14 cellular contexts compared by ENCODE assay signal in genomic region chr14:23557946-23558345, GRCh38. TPM values are rescaled to one million over a fixed set of nuclear protein-coding genes. Genes with fewer than 3 reads are reported as not detected.
DNase-seq lines count a peak whose midpoint lies in the region; ATAC-seq and TF ChIP-seq lines count a peak whose summit lies in the region.
"Had no signal": no experiment of that assay in that cellular context is flagged by ENCODE, and none has a peak within 500 bp of the region (broad histone marks: within the 10 kb centered on the region; RNA-seq: fewer than 3 reads in every experiment).

No MANE protein-coding gene starts in this region.

- H3K9ac ChIP-seq in mesendoderm (ENCODE audit: low read length): no peak overlapping the region

- no peak overlapping the region for H3K4ac ChIP-seq in mesendoderm (ENCODE audit: low read depth, low read length)

- DNase-seq in CD8-positive, alpha-beta T cell: no peak
- DNase-seq in activated naive CD4-positive, alpha-beta T cell treated with anti-CD3 and anti-CD28 coated beads, Interleukin-2, amount 50 U/mL, for 72 hours (ENCODE audit: low spot score in 2 of 2): no peak
- no peak for DNase-seq in mesendoderm
- DNase-seq in NCI-H69 (lab: John Stamatoyannopoulos, UW): no peak
- DNase-seq: foreskin melanocyte; left colon; NCI-H226; ovary; stimulated activated CD4-positive, alpha-beta T cell treated with anti-CD3 and anti-CD28 coated beads, Interleukin-1b, Interleukin-23, amount 100 ng/mL, for 48 hours; stimulated activated naive CD4-positive, alpha-beta T cell had no signal

- H2AK5ac ChIP-seq in mesendoderm (ENCODE audit: low read length): no peak overlapping the region

- peaks cover 27% of the 10 kb centered on the region for H3K4me1 Mint-ChIP-seq in CD8-positive, alpha-beta T cell (ENCODE audit: low read depth)
- H3K4me1 Mint-ChIP-seq in nephron: peaks cover 31% of the 10 kb centered on the region

- H3K4me3 ChIP-seq in CD8-positive, alpha-beta T cell (ENCODE audit: low read depth, low read length): no peak overlapping the region
- H3K4me3 ChIP-seq in HEK293 (ENCODE audit: low read depth, low read length) (no peak overlapping the region), mesendoderm (ENCODE audit: low read length) (no peak overlapping the region)
- H3K4me3 ChIP-seq: ovary had no signal

- no peaks in the 10 kb centered on the region for H3K79me2 ChIP-seq in mesendoderm (ENCODE audit: control insufficient read depth, insufficient read depth, low read length)

- no peak for ATAC-seq in CD8-positive, alpha-beta T cell
- no peak for ATAC-seq in activated naive CD4-positive, alpha-beta T cell treated with anti-CD3 and anti-CD28 coated beads, Interleukin-2, amount 50 U/mL, for 72 hours
- no peak for ATAC-seq in GM21786 (IDR thresholded peaks at IDR 0.05; ENCODE audit: unreplicated experiment)
- ATAC-seq: left colon had no signal

- peak overlapping the region; percentile 69 for H3K4me3 Mint-ChIP-seq in CD8-positive, alpha-beta T cell
- peak overlapping the region; percentile 76 to 84 (median 78) for H3K4me3 Mint-ChIP-seq in nephron

- no peak overlapping the region for H3K27ac ChIP-seq in CD8-positive, alpha-beta T cell (ENCODE audit: low read depth, low read length)
- H3K27ac ChIP-seq in HEK293 (ENCODE audit: extremely low read depth, low read depth, low read length) (peak overlapping the region; percentile 49; the same call in 1 of the 2 replicates), mesendoderm (ENCODE audit: low read depth, low read length) (no peak overlapping the region)
- H3K27ac ChIP-seq: ovary had no signal

- peaks cover 17% of the 10 kb centered on the region for H3K4me1 ChIP-seq in CD8-positive, alpha-beta T cell (ENCODE audit: insufficient read depth, low read length)
- peaks cover 7% of the 10 kb centered on the region for H3K4me1 ChIP-seq in HEK293 (ENCODE audit: control insufficient read depth, insufficient read depth, low read length)
- no peaks in the 10 kb centered on the region for H3K4me1 ChIP-seq in mesendoderm (ENCODE audit: control insufficient read depth, low read depth, low read length)

- POLR2A ChIA-PET in CD8-positive, alpha-beta T cell (lab: Charles Lee): interaction anchor here (0.6 kb wide), 1 partner anchor 456 kb away, joined by 4 read pairs; no protein-coding TSS in a partner anchor
- POLR2A ChIA-PET in HEK293 (lab: Yijun Ruan, JAX): interaction anchor here (0.6 to 1.5 kb wide), 4 partner anchors 79 to 578 kb away, joined by 3 to 5 read pairs (median 4); partner anchors contain the start of genes BCL2L2, PABPN1 and PSME1

- no peak overlapping the region for H3K18ac ChIP-seq in mesendoderm (ENCODE audit: low read length)

- H2BK5ac ChIP-seq in mesendoderm (ENCODE audit: low read length): no peak overlapping the region

- no peak overlapping the region for H2BK120ac ChIP-seq in mesendoderm (ENCODE audit: low read depth, low read length)

- no CpG with 5 or more reads among the region's 1 CpG for WGBS in mesendoderm (ENCODE audit: extremely low coverage, insufficient coverage, low lambda C conversion rate)

- no peaks in the 10 kb centered on the region for H3K79me1 ChIP-seq in mesendoderm (ENCODE audit: low read length)

- no peak overlapping the region for H3K23ac ChIP-seq in mesendoderm (ENCODE audit: low read length)

- H2BK15ac ChIP-seq in mesendoderm (replicated peaks; ENCODE audit: low read depth): no peak overlapping the region

- H4K8ac ChIP-seq in mesendoderm (ENCODE audit: low read depth, low read length): no peak overlapping the region

- H3K27me3 ChIP-seq in CD8-positive, alpha-beta T cell (ENCODE audit: insufficient read depth, low read length): no peaks in the 10 kb centered on the region
- no peaks in the 10 kb centered on the region for H3K27me3 ChIP-seq in mesendoderm (ENCODE audit: insufficient read depth, low read length, poor library complexity)
- H3K27me3 ChIP-seq: ovary had no signal

- H3K9me3 Mint-ChIP-seq in CD8-positive, alpha-beta T cell: no peaks in the 10 kb centered on the region
- H3K9me3 Mint-ChIP-seq in activated naive CD4-positive, alpha-beta T cell treated with anti-CD3 and anti-CD28 coated beads, Interleukin-2, amount 50 U/mL, for 72 hours: no peaks in the 10 kb centered on the region
- H3K9me3 Mint-ChIP-seq in nephron: no peaks in the 10 kb centered on the region

- no peak for TF ChIP-seq CTCF in CD8-positive, alpha-beta T cell (IDR thresholded peaks at IDR 0.05)
- TF ChIP-seq CTCF in HEK293 (tag by site-specific recombination; IDR thresholded peaks at IDR 0.05) (no peak), nephron (IDR thresholded peaks at IDR 0.05; ENCODE audit: unreplicated experiment in 3 of 3) (no peak)

- peaks cover 41% of the 10 kb centered on the region for H3K36me3 Mint-ChIP-seq in CD8-positive, alpha-beta T cell
- peaks cover 0 to 20% of the 10 kb centered on the region in 2 donors for H3K36me3 Mint-ChIP-seq in activated naive CD4-positive, alpha-beta T cell treated with anti-CD3 and anti-CD28 coated beads, Interleukin-2, amount 50 U/mL, for 72 hours
- H3K36me3 Mint-ChIP-seq in nephron (ENCODE audit: low read depth): peaks cover 12% of the 10 kb centered on the region

- H4K5ac ChIP-seq in mesendoderm (ENCODE audit: low read length): no peak overlapping the region

- H3K4me2 ChIP-seq in mesendoderm (ENCODE audit: low read length): no peak overlapping the region

- peaks cover 30% of the 10 kb centered on the region for H3K36me3 ChIP-seq in CD8-positive, alpha-beta T cell (ENCODE audit: insufficient read depth, low read length)
- H3K36me3 ChIP-seq in HEK293 (ENCODE audit: control insufficient read depth in 2 of 2, insufficient read depth in 1 of 2, low read length in 2 of 2) (peaks cover 10 to 51% of the 10 kb centered on the region in 2 experiments; a peak in 2 of 3 replicates), mesendoderm (ENCODE audit: control insufficient read depth, insufficient read depth, low read length) (peaks cover 9% of the 10 kb centered on the region)
- H3K36me3 ChIP-seq: ovary had no signal

- H3K27me3 Mint-ChIP-seq in CD8-positive, alpha-beta T cell (ENCODE audit: low read depth): no peaks in the 10 kb centered on the region
- no peaks in the 10 kb centered on the region for H3K27me3 Mint-ChIP-seq in nephron (ENCODE audit: low read depth)

- intact Hi-C loops in CD8-positive, alpha-beta T cell (cut with DNase I, micrococcal nuclease): loop anchor here (5.0 to 10.0 kb wide), 5 partner anchors 291 to 877 kb away; partner anchors contain the start of genes ACIN1 (in 1 of the 2), C14orf119 (in 1 of the 2) and RABGGTA (in 1 of the 2)

- CTCF ChIA-PET in CD8-positive, alpha-beta T cell (lab: Charles Lee): interaction anchor here (0.8 to 12.9 kb wide), 7 partner anchors 9 to 79 kb away, joined by 3 to 279 read pairs (median 13); no protein-coding TSS in a partner anchor
- CTCF ChIA-PET in HEK293 (lab: Yijun Ruan, JAX): interaction anchor here (0.6 to 10.1 kb wide), 9 partner anchors 11 to 231 kb away, joined by 3 to 338 read pairs (median 4); no protein-coding TSS in a partner anchor

- peak overlapping the region; percentile 81 for H3K27ac Mint-ChIP-seq in CD8-positive, alpha-beta T cell
- peak overlapping the region; percentile 81 to 97 for H3K27ac Mint-ChIP-seq in activated naive CD4-positive, alpha-beta T cell treated with anti-CD3 and anti-CD28 coated beads, Interleukin-2, amount 50 U/mL, for 72 hours
- H3K27ac Mint-ChIP-seq in nephron: peak overlapping the region; percentile 10 to 75 (median 37)

- H3K9me3 ChIP-seq in CD8-positive, alpha-beta T cell (ENCODE audit: low read length): no peaks in the 10 kb centered on the region
- no peaks in the 10 kb centered on the region for H3K9me3 ChIP-seq in HEK293 (ENCODE audit: control insufficient read depth, insufficient read depth, low read depth, low read length)
- H3K9me3 ChIP-seq: ovary had no signal

- no peak overlapping the region for H3K56ac ChIP-seq in mesendoderm (ENCODE audit: low read length)

TF ChIP-seq in HEK293, 187 proteins besides CTCF, POLR2A, EP300 and RAD21:
- TF ChIP-seq KLF9 (tag by site-specific recombination; IDR thresholded peaks at IDR 0.05; ENCODE audit: low read depth) (no peak), ZNF670 (tag by site-specific recombination; IDR thresholded peaks at IDR 0.05; ENCODE audit: low read depth) (no peak), FEZF1 (tag by site-specific recombination; IDR thresholded peaks at IDR 0.05) (no peak), ZNF558 (tag by site-specific recombination; IDR thresholded peaks at IDR 0.05) (no peak), ZNF404 (tag by site-specific recombination; IDR thresholded peaks at IDR 0.05) (no peak), ZNF658 (tag by site-specific recombination; IDR thresholded peaks at IDR 0.05) (no peak), ZNF843 (tag by site-specific recombination; IDR thresholded peaks at IDR 0.05) (no peak), ZNF184 (tag by site-specific recombination; IDR thresholded peaks at IDR 0.05) (no peak), WT1 (tag by site-specific recombination; IDR thresholded peaks at IDR 0.05) (no peak), ZNF561 (tag by site-specific recombination; IDR thresholded peaks at IDR 0.05; ENCODE audit: borderline replicate concordance) (no peak), SETDB1 (IDR thresholded peaks at IDR 0.05; ENCODE audit: insufficient read length, low read length) (no peak), YY1 (tag by site-specific recombination; IDR thresholded peaks at IDR 0.05) (no peak)

RNA-seq across cellular contexts. Expression of gene THTPA, which starts 1.9 kb away (rescaled TPM):
- 10 to 100 TPM; 10.7 to 12.4 TPM for total RNA-seq in CD8-positive, alpha-beta T cell
- total RNA-seq in activated naive CD4-positive, alpha-beta T cell treated with anti-CD3 and anti-CD28 coated beads, Interleukin-2, amount 50 U/mL, for 72 hours: 1 to 10 TPM; 5.9 to 6.5 TPM
- polyA plus RNA-seq in mesendoderm (2013, experiment 1 of 2): 5.0 TPM
- polyA plus RNA-seq in mesendoderm (2013, experiment 2 of 2): 5.9 TPM

RNA-seq across cellular contexts. Expression of gene ZFHX2, which starts 6.4 kb away (rescaled TPM):
- total RNA-seq in CD8-positive, alpha-beta T cell: under 1 TPM; 0.24 to 0.25 TPM
- total RNA-seq in activated naive CD4-positive, alpha-beta T cell treated with anti-CD3 and anti-CD28 coated beads, Interleukin-2, amount 50 U/mL, for 72 hours: 1 to 10 TPM; 1.1 to 2.5 TPM
- 6.4 TPM for polyA plus RNA-seq in mesendoderm (2013, experiment 1 of 2)
- polyA plus RNA-seq in mesendoderm (2013, experiment 2 of 2): 6.7 TPM
- total RNA-seq: RPMI7951 had no signal

RNA-seq across cellular contexts. Expression of gene AP1G2, which starts 9.6 kb away (rescaled TPM):
- total RNA-seq in CD8-positive, alpha-beta T cell: 100 to 1,000 TPM; 153 to 160 TPM
- 100 to 1,000 TPM; 193 to 370 TPM for total RNA-seq in activated naive CD4-positive, alpha-beta T cell treated with anti-CD3 and anti-CD28 coated beads, Interleukin-2, amount 50 U/mL, for 72 hours
- polyA plus RNA-seq in mesendoderm (2013, experiment 1 of 2): 44.0 TPM
- 46.8 TPM for polyA plus RNA-seq in mesendoderm (2013, experiment 2 of 2)

RNA-seq across cellular contexts. Expression of gene JPH4, which starts 20.6 kb away (rescaled TPM):
- total RNA-seq in CD8-positive, alpha-beta T cell: not detected
- not detected for total RNA-seq in activated naive CD4-positive, alpha-beta T cell treated with anti-CD3 and anti-CD28 coated beads, Interleukin-2, amount 50 U/mL, for 72 hours
- 2.1 TPM for polyA plus RNA-seq in mesendoderm (2013, experiment 1 of 2)
- polyA plus RNA-seq in mesendoderm (2013, experiment 2 of 2): 2.1 TPM

Comparison
In these comparisons a context has a peak if more than half of its experiments do, and no peak if none do; other contexts are left out.
1. H3K27ac Mint-ChIP-seq: peak in every context shown above with its lines; median percentile 89 in activated naive CD4-positive, alpha-beta T cell treated with anti-CD3 and anti-CD28 coated beads, Interleukin-2, amount 50 U/mL, for 72 hours; 81 in CD8-positive, alpha-beta T cell; 37 in nephron.